ENCODE assay signal across 8 cellular contexts in genomic region chr17:42421479-42422332, GRCh38. TPM values are rescaled to one million over a fixed set of nuclear protein-coding genes. Genes with fewer than 3 reads are reported as not detected.
DNase-seq lines count a peak whose midpoint lies in the region; ATAC-seq and TF ChIP-seq lines count a peak whose summit lies in the region.

No MANE protein-coding gene starts in this region.

- peak overlapping the region; percentile 97 for H3K4me2 ChIP-seq in neural progenitor cell

- H3K27me3 ChIP-seq in neural progenitor cell, result peaks cover 42% of the 10 kb centered on the region

- H3K27ac Mint-ChIP-seq in activated CD4-positive, alpha-beta memory T cell treated with anti-CD3 and anti-CD28 coated beads, Interleukin-2, amount 10 ng/mL, durations not matched to agents 7 days and 5 days, result no peak overlapping the region
- H3K27ac Mint-ChIP-seq in neural progenitor cell, result peak overlapping the region; percentile 54

- no peaks in the 10 kb centered on the region for H3K79me2 ChIP-seq in neural progenitor cell (ENCODE audit: low read depth)

- H3F3A ChIP-seq in neural progenitor cell (ENCODE audit: low read depth), result peaks cover 40% of the 10 kb centered on the region

- H3K36me3 ChIP-seq in neural progenitor cell, result no peaks in the 10 kb centered on the region

- peak overlapping the region; percentile 41 for H3K4me3 Mint-ChIP-seq in activated CD4-positive, alpha-beta memory T cell treated with anti-CD3 and anti-CD28 coated beads, Interleukin-2, amount 10 ng/mL, durations not matched to agents 7 days and 5 days
- H3K4me3 Mint-ChIP-seq in neural progenitor cell, result peak overlapping the region; percentile 86

- peaks cover 22% of the 10 kb centered on the region for H3K4me1 Mint-ChIP-seq in activated CD4-positive, alpha-beta memory T cell treated with anti-CD3 and anti-CD28 coated beads, Interleukin-2, amount 10 ng/mL, durations not matched to agents 7 days and 5 days
- peaks cover 23% of the 10 kb centered on the region for H3K4me1 Mint-ChIP-seq in neural progenitor cell

- peaks cover 15% of the 10 kb centered on the region for H3K4me1 ChIP-seq in neural progenitor cell

- peaks cover 6% of the 10 kb centered on the region for H4K20me1 ChIP-seq in neural progenitor cell (ENCODE audit: low read depth)

- H2AFZ ChIP-seq in neural progenitor cell (replicated peaks), result peak overlapping the region; percentile 35

- no peak overlapping the region for H3K9ac ChIP-seq in neural progenitor cell

- H3K9me3 Mint-ChIP-seq in activated CD4-positive, alpha-beta memory T cell treated with anti-CD3 and anti-CD28 coated beads, Interleukin-2, amount 10 ng/mL, durations not matched to agents 7 days and 5 days, result no peaks in the 10 kb centered on the region
- no peaks in the 10 kb centered on the region for H3K9me3 Mint-ChIP-seq in neural progenitor cell

- CTCF ChIA-PET in activated CD4-positive, alpha-beta memory T cell treated with anti-CD3 and anti-CD28 coated beads, Interleukin-2, amount 10 ng/mL, durations not matched to agents 7 days and 5 days (lab: Charles Lee), result interaction anchor here (0.6 to 2.0 kb wide), 7 partner anchors 15 to 177 kb away, joined by 3 to 15 read pairs (median 5); no protein-coding TSS in a partner anchor

- peaks cover 2% of the 10 kb centered on the region for H3K36me3 Mint-ChIP-seq in activated CD4-positive, alpha-beta memory T cell treated with anti-CD3 and anti-CD28 coated beads, Interleukin-2, amount 10 ng/mL, durations not matched to agents 7 days and 5 days (ENCODE audit: low read depth)
- no peaks in the 10 kb centered on the region for H3K36me3 Mint-ChIP-seq in neural progenitor cell

- peak; percentile 35 for DNase-seq in GM13977 (ENCODE audit: low spot score)
- no peak for DNase-seq in activated CD4-positive, alpha-beta memory T cell treated with anti-CD3 and anti-CD28 coated beads, Interleukin-2, amount 10 ng/mL, durations not matched to agents 7 days and 5 days
- peak; percentile 45 for DNase-seq in fibroblast of the conjunctiva (ENCODE audit: low read depth)
- peak; percentile 59 for DNase-seq in neural progenitor cell (ENCODE audit: low spot score)
- DNase-seq in MV-4-11 (lab: John Stamatoyannopoulos, UW), result no peak
- DNase-seq in OCI-M2 (lab: John Stamatoyannopoulos, UW; ENCODE audit: unreplicated experiment), result no peak

- TF ChIP-seq POLR2A in GM18505 (IDR thresholded peaks at IDR 0.05; ENCODE audit: borderline replicate concordance, extremely low read depth, insufficient read depth, insufficient read length), result no peak

- peaks cover 49% of the 10 kb centered on the region for H3K27me3 Mint-ChIP-seq in activated CD4-positive, alpha-beta memory T cell treated with anti-CD3 and anti-CD28 coated beads, Interleukin-2, amount 10 ng/mL, durations not matched to agents 7 days and 5 days
- H3K27me3 Mint-ChIP-seq in neural progenitor cell (ENCODE audit: insufficient read depth, low read depth), result peaks cover 41% of the 10 kb centered on the region

- in situ Hi-C loops in GM13977 (cut with MboI; ENCODE audit: low pct_unique_long_range_greater_than_20kb, low sequenced_read_pairs, unreplicated experiment), result no loop called here

- H3K4me3 ChIP-seq in neural progenitor cell, result peak overlapping the region; percentile 65

- no peak overlapping the region for H3K27ac ChIP-seq in neural progenitor cell

- TF ChIP-seq CTCF in GM13977 (IDR thresholded peaks at IDR 0.05; ENCODE audit: extremely low read depth, insufficient read depth, missing control alignments) (no peak), neural progenitor cell (IDR thresholded peaks at IDR 0.05) (no peak)

- H3K9me3 ChIP-seq in neural progenitor cell (ENCODE audit: low read depth), result no peaks in the 10 kb centered on the region

- ATAC-seq in HG03139 (IDR thresholded peaks at IDR 0.05; ENCODE audit: unreplicated experiment) (no peak), GM18505 (IDR thresholded peaks at IDR 0.05; ENCODE audit: unreplicated experiment) (no peak)

- POLR2A ChIA-PET in activated CD4-positive, alpha-beta memory T cell treated with anti-CD3 and anti-CD28 coated beads, Interleukin-2, amount 10 ng/mL, durations not matched to agents 7 days and 5 days (lab: Charles Lee), result interaction anchor here (1.1 kb wide), 1 partner anchor 72 kb away, joined by 3 read pairs; no protein-coding TSS in a partner anchor

RNA-seq across cellular contexts. Expression of gene CAVIN1, which starts 1.4 kb away (rescaled TPM):
- total RNA-seq in activated CD4-positive, alpha-beta memory T cell treated with anti-CD3 and anti-CD28 coated beads, Interleukin-2, amount 10 ng/mL, durations not matched to agents 7 days and 5 days, result 1 to 10 TPM; 1.0 to 1.1 TPM
- 5.5 and 14.0 TPM in 2 replicates for total RNA-seq in neural progenitor cell (ENCODE audit: low replicate concordance)

RNA-seq across cellular contexts. Expression of gene STAT3, which starts 33.5 kb away (rescaled TPM):
- total RNA-seq in activated CD4-positive, alpha-beta memory T cell treated with anti-CD3 and anti-CD28 coated beads, Interleukin-2, amount 10 ng/mL, durations not matched to agents 7 days and 5 days, result 100 to 1,000 TPM; 130 to 135 TPM
- total RNA-seq in neural progenitor cell (ENCODE audit: low replicate concordance), result 54.9 and 56.2 TPM in 2 replicates

RNA-seq across cellular contexts. Expression of gene ATP6V0A1, which starts 37.0 kb away (rescaled TPM):
- total RNA-seq in activated CD4-positive, alpha-beta memory T cell treated with anti-CD3 and anti-CD28 coated beads, Interleukin-2, amount 10 ng/mL, durations not matched to agents 7 days and 5 days, result 1 to 10 TPM; 5.8 to 8.6 TPM
- total RNA-seq in neural progenitor cell (ENCODE audit: low replicate concordance), result 30.9 and 40.4 TPM in 2 replicates

Comparison
In these comparisons a context has a peak if more than half of its experiments do, and no peak if none do; other contexts are left out.
1. DNase-seq: peak in GM13977 (single experiment), fibroblast of the conjunctiva (single experiment) and neural progenitor cell (single experiment); none in activated CD4-positive, alpha-beta memory T cell treated with anti-CD3 and anti-CD28 coated beads, Interleukin-2, amount 10 ng/mL, durations not matched to agents 7 days and 5 days (single experiment), MV-4-11 (single experiment) and OCI-M2 (single experiment).